In the genomic region with DNA sequence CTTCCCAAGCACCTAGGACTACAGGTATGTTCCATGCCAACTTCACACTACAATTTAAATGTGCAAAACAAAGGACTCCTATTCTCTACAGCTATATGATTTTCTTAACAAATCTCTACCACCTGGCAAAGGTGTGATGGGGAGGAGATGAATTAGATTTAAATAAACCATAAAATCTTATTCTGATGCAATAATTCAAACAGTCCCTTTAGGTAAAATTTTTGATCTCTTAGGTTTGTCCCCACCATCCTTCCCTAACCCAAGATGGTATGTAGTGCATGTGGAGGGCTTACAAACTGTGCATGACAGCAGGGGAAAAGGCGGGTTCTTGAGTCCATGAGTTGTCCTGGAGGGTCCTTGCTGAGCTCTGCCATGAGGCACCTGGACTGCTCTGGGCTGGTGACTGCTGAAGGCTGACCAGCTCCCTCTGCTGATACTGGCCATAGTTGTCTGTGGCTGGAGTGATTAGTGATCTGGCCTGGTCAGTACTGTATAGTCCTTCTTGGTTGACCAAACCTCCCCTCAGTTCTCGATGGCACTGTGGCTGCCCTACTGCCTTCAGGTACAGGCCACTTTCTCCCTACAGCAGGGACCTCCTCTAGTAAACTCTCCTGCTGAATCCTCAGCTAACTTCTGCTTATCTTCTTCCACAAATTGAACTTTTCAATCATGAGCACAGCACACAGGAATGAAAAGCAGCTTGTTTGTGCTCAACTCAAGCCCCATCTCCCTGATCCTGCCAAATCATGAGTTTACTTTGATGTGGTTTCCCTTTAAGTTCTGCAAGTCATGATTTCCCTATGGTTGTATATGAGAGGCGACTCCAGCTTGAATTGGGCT, we compare ENCODE assay signal across 1 cellular context.
TF ChIP-seq lines count a peak whose summit lies in the region.

No MANE protein-coding gene starts in this region.

TF ChIP-seq in K562, 482 proteins besides CTCF, POLR2A, EP300 and RAD21 (continued from another document and continues in another):
- TF ChIP-seq REST (CRISPR knock-in tag; IDR thresholded peaks at IDR 0.05; ENCODE audit: low read depth), result no peak
- no peak for TF ChIP-seq NR2F6 (CRISPR knock-in tag; IDR thresholded peaks at IDR 0.05)
- TF ChIP-seq ZNF174 (CRISPR knock-in tag; IDR thresholded peaks at IDR 0.05), result no peak
- no peak for TF ChIP-seq ZNF165 (CRISPR knock-in tag; IDR thresholded peaks at IDR 0.05; ENCODE audit: borderline replicate concordance)
- no peak for TF ChIP-seq NR3C1 (CRISPR knock-in tag; IDR thresholded peaks at IDR 0.05)
- no peak for TF ChIP-seq ZNF77 (CRISPR knock-in tag; IDR thresholded peaks at IDR 0.05)
- TF ChIP-seq SRSF3 (IDR thresholded peaks at IDR 0.05; ENCODE audit: insufficient read depth, low read length), result no peak
- no peak for TF ChIP-seq FIP1L1 (IDR thresholded peaks at IDR 0.05; ENCODE audit: low read depth, low read length, poor library complexity, severe bottlenecking)
- no peak for TF ChIP-seq MAZ (CRISPR knock-in tag; conservative IDR thresholded peaks at IDR 0.05 in 1 of 2, IDR thresholded peaks at IDR 0.05 in 1 of 2)
- TF ChIP-seq TEAD4 (IDR thresholded peaks at IDR 0.05; ENCODE audit: low read length), result peak; percentile 69
- no peak for TF ChIP-seq TEAD4 (CRISPR knock-in tag; IDR thresholded peaks at IDR 0.05; ENCODE audit: borderline replicate concordance)
- peak; percentile 100 for TF ChIP-seq TCF7 (IDR thresholded peaks at IDR 0.05; ENCODE audit: borderline replicate concordance)
- TF ChIP-seq DMBX1 (CRISPR knock-in tag; IDR thresholded peaks at IDR 0.05; ENCODE audit: borderline replicate concordance), result no peak
- TF ChIP-seq ZNF274 (IDR thresholded peaks at IDR 0.05; ENCODE audit: borderline replicate concordance, low read depth, low read length), result no peak
- TF ChIP-seq, protein P1, sequence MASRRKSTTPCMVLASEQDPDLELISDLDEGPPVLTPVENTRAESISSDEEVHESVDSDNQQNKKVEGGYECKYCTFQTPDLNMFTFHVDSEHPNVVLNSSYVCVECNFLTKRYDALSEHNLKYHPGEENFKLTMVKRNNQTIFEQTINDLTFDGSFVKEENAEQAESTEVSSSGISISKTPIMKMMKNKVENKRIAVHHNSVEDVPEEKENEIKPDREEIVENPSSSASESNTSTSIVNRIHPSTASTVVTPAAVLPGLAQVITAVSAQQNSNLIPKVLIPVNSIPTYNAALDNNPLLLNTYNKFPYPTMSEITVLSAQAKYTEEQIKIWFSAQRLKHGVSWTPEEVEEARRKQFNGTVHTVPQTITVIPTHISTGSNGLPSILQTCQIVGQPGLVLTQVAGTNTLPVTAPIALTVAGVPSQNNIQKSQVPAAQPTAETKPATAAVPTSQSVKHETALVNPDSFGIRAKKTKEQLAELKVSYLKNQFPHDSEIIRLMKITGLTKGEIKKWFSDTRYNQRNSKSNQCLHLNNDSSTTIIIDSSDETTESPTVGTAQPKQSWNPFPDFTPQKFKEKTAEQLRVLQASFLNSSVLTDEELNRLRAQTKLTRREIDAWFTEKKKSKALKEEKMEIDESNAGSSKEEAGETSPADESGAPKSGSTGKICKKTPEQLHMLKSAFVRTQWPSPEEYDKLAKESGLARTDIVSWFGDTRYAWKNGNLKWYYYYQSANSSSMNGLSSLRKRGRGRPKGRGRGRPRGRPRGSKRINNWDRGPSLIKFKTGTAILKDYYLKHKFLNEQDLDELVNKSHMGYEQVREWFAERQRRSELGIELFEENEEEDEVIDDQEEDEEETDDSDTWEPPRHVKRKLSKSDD (conservative IDR thresholded peaks at IDR 0.05; ENCODE audit: low read length), result no peak
- TF ChIP-seq BRF1 (IDR thresholded peaks at IDR 0.05; ENCODE audit: borderline replicate concordance, extremely low read depth, insufficient read length), result no peak
- TF ChIP-seq TBP (optimal IDR thresholded peaks at IDR 0.05; ENCODE audit: low read depth, low read length), result no peak
- no peak; the same call in 1 of the 2 replicates for TF ChIP-seq NCOR1 (IDR thresholded peaks at IDR 0.05)
- no peak for TF ChIP-seq STAT5B (CRISPR knock-in tag; IDR thresholded peaks at IDR 0.05)
- TF ChIP-seq RFX5 (IDR thresholded peaks at IDR 0.05; ENCODE audit: low read depth, low read length), result no peak
- TF ChIP-seq, protein P2, sequence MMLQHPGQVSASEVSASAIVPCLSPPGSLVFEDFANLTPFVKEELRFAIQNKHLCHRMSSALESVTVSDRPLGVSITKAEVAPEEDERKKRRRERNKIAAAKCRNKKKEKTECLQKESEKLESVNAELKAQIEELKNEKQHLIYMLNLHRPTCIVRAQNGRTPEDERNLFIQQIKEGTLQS (IDR thresholded peaks at IDR 0.05), result 0 out of 2 replicates have a peak, but pooled peaks have one; percentile 31
- TF ChIP-seq, protein P2 (CRISPR knock-in tag; conservative IDR thresholded peaks at IDR 0.05), result no peak
- no peak for TF ChIP-seq ZNF830 (CRISPR knock-in tag; IDR thresholded peaks at IDR 0.05)
- peak; percentile 35 for TF ChIP-seq TAF9B (IDR thresholded peaks at IDR 0.05; ENCODE audit: partially characterized antibody)
- no peak for TF ChIP-seq HIVEP1 (CRISPR knock-in tag; IDR thresholded peaks at IDR 0.05)
- no peak for TF ChIP-seq PML (IDR thresholded peaks at IDR 0.05; ENCODE audit: low read length)
- TF ChIP-seq ZNF212 (CRISPR knock-in tag; IDR thresholded peaks at IDR 0.05), result no peak
- no peak for TF ChIP-seq ARID3B (CRISPR knock-in tag; IDR thresholded peaks at IDR 0.05; ENCODE audit: borderline replicate concordance)
- TF ChIP-seq ZNF511 (CRISPR knock-in tag; IDR thresholded peaks at IDR 0.05), result no peak
- TF ChIP-seq DPF2 (IDR thresholded peaks at IDR 0.05), result peak; percentile 94
- peak; percentile 81 for TF ChIP-seq TCF3 (CRISPR knock-in tag; IDR thresholded peaks at IDR 0.05)
- TF ChIP-seq, protein P3, sequence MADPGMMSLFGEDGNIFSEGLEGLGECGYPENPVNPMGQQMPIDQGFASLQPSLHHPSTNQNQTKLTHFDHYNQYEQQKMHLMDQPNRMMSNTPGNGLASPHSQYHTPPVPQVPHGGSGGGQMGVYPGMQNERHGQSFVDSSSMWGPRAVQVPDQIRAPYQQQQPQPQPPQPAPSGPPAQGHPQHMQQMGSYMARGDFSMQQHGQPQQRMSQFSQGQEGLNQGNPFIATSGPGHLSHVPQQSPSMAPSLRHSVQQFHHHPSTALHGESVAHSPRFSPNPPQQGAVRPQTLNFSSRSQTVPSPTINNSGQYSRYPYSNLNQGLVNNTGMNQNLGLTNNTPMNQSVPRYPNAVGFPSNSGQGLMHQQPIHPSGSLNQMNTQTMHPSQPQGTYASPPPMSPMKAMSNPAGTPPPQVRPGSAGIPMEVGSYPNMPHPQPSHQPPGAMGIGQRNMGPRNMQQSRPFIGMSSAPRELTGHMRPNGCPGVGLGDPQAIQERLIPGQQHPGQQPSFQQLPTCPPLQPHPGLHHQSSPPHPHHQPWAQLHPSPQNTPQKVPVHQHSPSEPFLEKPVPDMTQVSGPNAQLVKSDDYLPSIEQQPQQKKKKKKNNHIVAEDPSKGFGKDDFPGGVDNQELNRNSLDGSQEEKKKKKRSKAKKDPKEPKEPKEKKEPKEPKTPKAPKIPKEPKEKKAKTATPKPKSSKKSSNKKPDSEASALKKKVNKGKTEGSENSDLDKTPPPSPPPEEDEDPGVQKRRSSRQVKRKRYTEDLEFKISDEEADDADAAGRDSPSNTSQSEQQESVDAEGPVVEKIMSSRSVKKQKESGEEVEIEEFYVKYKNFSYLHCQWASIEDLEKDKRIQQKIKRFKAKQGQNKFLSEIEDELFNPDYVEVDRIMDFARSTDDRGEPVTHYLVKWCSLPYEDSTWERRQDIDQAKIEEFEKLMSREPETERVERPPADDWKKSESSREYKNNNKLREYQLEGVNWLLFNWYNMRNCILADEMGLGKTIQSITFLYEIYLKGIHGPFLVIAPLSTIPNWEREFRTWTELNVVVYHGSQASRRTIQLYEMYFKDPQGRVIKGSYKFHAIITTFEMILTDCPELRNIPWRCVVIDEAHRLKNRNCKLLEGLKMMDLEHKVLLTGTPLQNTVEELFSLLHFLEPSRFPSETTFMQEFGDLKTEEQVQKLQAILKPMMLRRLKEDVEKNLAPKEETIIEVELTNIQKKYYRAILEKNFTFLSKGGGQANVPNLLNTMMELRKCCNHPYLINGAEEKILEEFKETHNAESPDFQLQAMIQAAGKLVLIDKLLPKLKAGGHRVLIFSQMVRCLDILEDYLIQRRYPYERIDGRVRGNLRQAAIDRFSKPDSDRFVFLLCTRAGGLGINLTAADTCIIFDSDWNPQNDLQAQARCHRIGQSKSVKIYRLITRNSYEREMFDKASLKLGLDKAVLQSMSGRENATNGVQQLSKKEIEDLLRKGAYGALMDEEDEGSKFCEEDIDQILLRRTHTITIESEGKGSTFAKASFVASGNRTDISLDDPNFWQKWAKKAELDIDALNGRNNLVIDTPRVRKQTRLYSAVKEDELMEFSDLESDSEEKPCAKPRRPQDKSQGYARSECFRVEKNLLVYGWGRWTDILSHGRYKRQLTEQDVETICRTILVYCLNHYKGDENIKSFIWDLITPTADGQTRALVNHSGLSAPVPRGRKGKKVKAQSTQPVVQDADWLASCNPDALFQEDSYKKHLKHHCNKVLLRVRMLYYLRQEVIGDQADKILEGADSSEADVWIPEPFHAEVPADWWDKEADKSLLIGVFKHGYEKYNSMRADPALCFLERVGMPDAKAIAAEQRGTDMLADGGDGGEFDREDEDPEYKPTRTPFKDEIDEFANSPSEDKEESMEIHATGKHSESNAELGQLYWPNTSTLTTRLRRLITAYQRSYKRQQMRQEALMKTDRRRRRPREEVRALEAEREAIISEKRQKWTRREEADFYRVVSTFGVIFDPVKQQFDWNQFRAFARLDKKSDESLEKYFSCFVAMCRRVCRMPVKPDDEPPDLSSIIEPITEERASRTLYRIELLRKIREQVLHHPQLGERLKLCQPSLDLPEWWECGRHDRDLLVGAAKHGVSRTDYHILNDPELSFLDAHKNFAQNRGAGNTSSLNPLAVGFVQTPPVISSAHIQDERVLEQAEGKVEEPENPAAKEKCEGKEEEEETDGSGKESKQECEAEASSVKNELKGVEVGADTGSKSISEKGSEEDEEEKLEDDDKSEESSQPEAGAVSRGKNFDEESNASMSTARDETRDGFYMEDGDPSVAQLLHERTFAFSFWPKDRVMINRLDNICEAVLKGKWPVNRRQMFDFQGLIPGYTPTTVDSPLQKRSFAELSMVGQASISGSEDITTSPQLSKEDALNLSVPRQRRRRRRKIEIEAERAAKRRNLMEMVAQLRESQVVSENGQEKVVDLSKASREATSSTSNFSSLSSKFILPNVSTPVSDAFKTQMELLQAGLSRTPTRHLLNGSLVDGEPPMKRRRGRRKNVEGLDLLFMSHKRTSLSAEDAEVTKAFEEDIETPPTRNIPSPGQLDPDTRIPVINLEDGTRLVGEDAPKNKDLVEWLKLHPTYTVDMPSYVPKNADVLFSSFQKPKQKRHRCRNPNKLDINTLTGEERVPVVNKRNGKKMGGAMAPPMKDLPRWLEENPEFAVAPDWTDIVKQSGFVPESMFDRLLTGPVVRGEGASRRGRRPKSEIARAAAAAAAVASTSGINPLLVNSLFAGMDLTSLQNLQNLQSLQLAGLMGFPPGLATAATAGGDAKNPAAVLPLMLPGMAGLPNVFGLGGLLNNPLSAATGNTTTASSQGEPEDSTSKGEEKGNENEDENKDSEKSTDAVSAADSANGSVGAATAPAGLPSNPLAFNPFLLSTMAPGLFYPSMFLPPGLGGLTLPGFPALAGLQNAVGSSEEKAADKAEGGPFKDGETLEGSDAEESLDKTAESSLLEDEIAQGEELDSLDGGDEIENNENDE (IDR thresholded peaks at IDR 0.05; ENCODE audit: low read depth, low read length), result no peak
- no peak for TF ChIP-seq XRCC4 (IDR thresholded peaks at IDR 0.05; ENCODE audit: extremely low read depth, insufficient read depth, insufficient read length)
